ENCODE assay signal across 17 cellular contexts in genomic region chr21:44778499-44778911, GRCh38. TPM values are rescaled to one million over a fixed set of nuclear protein-coding genes. Genes with fewer than 3 reads are reported as not detected.
DNase-seq lines count a peak whose midpoint lies in the region; ATAC-seq and TF ChIP-seq lines count a peak whose summit lies in the region.
"Had no signal": no experiment of that assay in that cellular context is flagged by ENCODE, and none has a peak within 500 bp of the region (broad histone marks: within the 10 kb centered on the region; RNA-seq: fewer than 3 reads in every experiment).

No MANE protein-coding gene starts in this region.

- POLR2A ChIA-PET in HCT116 (lab: Charles Lee): no interaction called here
- POLR2A ChIA-PET in activated CD8-positive, alpha-beta T cell treated with anti-CD3 and anti-CD28 coated beads, Interleukin-2, amount 10 ng/mL, durations not matched to agents 7 days and 5 days (lab: Charles Lee): no interaction called here

- TF ChIP-seq RAD21 in HCT116 (IDR thresholded peaks at IDR 0.05; ENCODE audit: low read depth): 0 out of 2 replicates have a peak, but pooled peaks have one; percentile 2

- H3K4me1 ChIP-seq in CD4-positive, CD25-positive, alpha-beta regulatory T cell (ENCODE audit: control insufficient read depth, insufficient read depth, low read length, poor library complexity, severe bottlenecking): no peaks in the 10 kb centered on the region
- peaks cover 23 to 27% of the 10 kb centered on the region in 2 experiments for H3K4me1 ChIP-seq in HCT116 (ENCODE audit: control insufficient read depth in 1 of 2, insufficient read depth in 2 of 2, low read length in 2 of 2)
- H3K4me1 ChIP-seq: HAP-1 had no signal

- no peak for ATAC-seq in CD4-positive, CD25-positive, alpha-beta regulatory T cell (ENCODE audit: low read depth in 2 of 2)
- peak; percentile 78; the same call in 1 of the 2 replicates for ATAC-seq in HCT116
- ATAC-seq in left lobe of liver: peak; percentile 94
- no peak for ATAC-seq in activated CD8-positive, alpha-beta T cell treated with anti-CD3 and anti-CD28 coated beads, Interleukin-2, amount 10 ng/mL, durations not matched to agents 7 days and 5 days

- peaks cover 96% of the 10 kb centered on the region for H3K79me2 ChIP-seq in HCT116 (ENCODE audit: insufficient read depth, low read length)

- intact Hi-C loops in HCT116 (cut with micrococcal nuclease): loop anchor here (5.0 kb wide), 1 partner anchor 89 kb away; no protein-coding TSS in a partner anchor

- H3K9me2 ChIP-seq in HCT116 (ENCODE audit: insufficient read depth): no peaks in the 10 kb centered on the region

- no peak for TF ChIP-seq POLR2A in HCT116 (IDR thresholded peaks at IDR 0.05; ENCODE audit: borderline replicate concordance, extremely low read depth, insufficient read depth, insufficient read length)

- H3K4me3 Mint-ChIP-seq in CD4-positive, CD25-positive, alpha-beta regulatory T cell: no peak overlapping the region
- H3K4me3 Mint-ChIP-seq in activated CD8-positive, alpha-beta T cell treated with anti-CD3 and anti-CD28 coated beads, Interleukin-2, amount 10 ng/mL, durations not matched to agents 7 days and 5 days: no peak overlapping the region

- H2AFZ ChIP-seq in HCT116 (ENCODE audit: low read depth, low read length, poor library complexity, severe bottlenecking): no peak overlapping the region

- BruUV-seq in HCT116 (replicated peaks; lab: Mats Ljungman, UMichigan): no TSS peak

- peaks cover 14 to 28% (median 16%) of the 10 kb centered on the region in 4 donors for H3K4me1 Mint-ChIP-seq in CD4-positive, CD25-positive, alpha-beta regulatory T cell
- peaks cover 10% of the 10 kb centered on the region for H3K4me1 Mint-ChIP-seq in activated CD8-positive, alpha-beta T cell treated with anti-CD3 and anti-CD28 coated beads, Interleukin-2, amount 10 ng/mL, durations not matched to agents 7 days and 5 days (ENCODE audit: low read depth)

- peaks cover 40% of the 10 kb centered on the region for H3K36me3 Mint-ChIP-seq in CD4-positive, CD25-positive, alpha-beta regulatory T cell
- H3K36me3 Mint-ChIP-seq in activated CD8-positive, alpha-beta T cell treated with anti-CD3 and anti-CD28 coated beads, Interleukin-2, amount 10 ng/mL, durations not matched to agents 7 days and 5 days (ENCODE audit: low read depth): peaks cover 41% of the 10 kb centered on the region

- RAD21 ChIA-PET in HCT116 (lab: Charles Lee; ENCODE audit: low non-redundant PET in 1 of 2, low total read pairs in 2 of 2, uncharacterized antibody in 2 of 2, unreplicated experiment in 2 of 2): no interaction called here

- H3K36me3 ChIP-seq in CD4-positive, CD25-positive, alpha-beta regulatory T cell (ENCODE audit: control insufficient read depth, insufficient read depth, low read length): peaks cover 52% of the 10 kb centered on the region
- peaks cover 28 to 34% of the 10 kb centered on the region in 2 experiments for H3K36me3 ChIP-seq in HCT116 (ENCODE audit: control insufficient read depth in 1 of 2, insufficient read depth in 2 of 2, low read length in 2 of 2)
- H3K36me3 ChIP-seq in SK-N-MC (ENCODE audit: insufficient read depth, low read length): peaks cover 83% of the 10 kb centered on the region

- CTCF ChIA-PET in HCT116 (lab: Charles Lee): interaction anchor here (1.1 to 1.6 kb wide), 2 partner anchors 23 to 268 kb away, joined by 3 to 7 read pairs; partner anchors contain the start of gene UBE2G2
- CTCF ChIA-PET in activated CD8-positive, alpha-beta T cell treated with anti-CD3 and anti-CD28 coated beads, Interleukin-2, amount 10 ng/mL, durations not matched to agents 7 days and 5 days (lab: Charles Lee): no interaction called here

- H3K27ac Mint-ChIP-seq in CD4-positive, CD25-positive, alpha-beta regulatory T cell: peak overlapping the region in 2 of 3 donors; percentile 24 to 74
- H3K27ac Mint-ChIP-seq in activated CD8-positive, alpha-beta T cell treated with anti-CD3 and anti-CD28 coated beads, Interleukin-2, amount 10 ng/mL, durations not matched to agents 7 days and 5 days: no peak overlapping the region

- H3K27ac ChIP-seq in CD4-positive, CD25-positive, alpha-beta regulatory T cell (ENCODE audit: insufficient read depth, low read length, poor library complexity, severe bottlenecking): no peak overlapping the region
- H3K27ac ChIP-seq in HCT116 (ENCODE audit: low read depth, low read length) (peak overlapping the region; percentile 28; the same call in 1 of the 2 replicates), SK-N-MC (peak overlapping the region; percentile 66)
- H3K27ac ChIP-seq: brain microvascular endothelial cell, right atrium auricular region had no signal

- H3K9me3 Mint-ChIP-seq in CD4-positive, CD25-positive, alpha-beta regulatory T cell: no peaks in the 10 kb centered on the region
- no peaks in the 10 kb centered on the region for H3K9me3 Mint-ChIP-seq in activated CD8-positive, alpha-beta T cell treated with anti-CD3 and anti-CD28 coated beads, Interleukin-2, amount 10 ng/mL, durations not matched to agents 7 days and 5 days (ENCODE audit: insufficient read depth)

- H3K9me3 ChIP-seq in CD4-positive, CD25-positive, alpha-beta regulatory T cell (ENCODE audit: control insufficient read depth in 2 of 2, low read length in 2 of 2): no peaks in the 10 kb centered on the region
- H3K9me3 ChIP-seq in HCT116 (ENCODE audit: control insufficient read depth in 1 of 2, insufficient read depth in 1 of 2, low read depth in 1 of 2, low read length in 2 of 2): no peaks in the 10 kb centered on the region
- H3K9me3 ChIP-seq in SK-N-MC (ENCODE audit: low read depth, low read length): 0 out of 2 replicates have a peak, but pooled peaks cover 1% of the 10 kb centered on the region
- H3K9me3 ChIP-seq: HAP-1, right atrium auricular region had no signal

- peak in 1 of 3 donors; percentile 15 for DNase-seq in CD4-positive, CD25-positive, alpha-beta regulatory T cell
- DNase-seq in HCT116 (ENCODE audit: low read depth, low spot score) (peak; percentile 64), SK-N-MC (ENCODE audit: low read depth, low spot score) (no peak), left lobe of liver (ENCODE audit: low spot score) (no peak), foreskin melanocyte (no peak), NCI-H1436 (lab: John Stamatoyannopoulos, UW) (no peak), NCI-H524 (lab: John Stamatoyannopoulos, UW) (no peak)
- DNase-seq in activated CD8-positive, alpha-beta T cell treated with anti-CD3 and anti-CD28 coated beads, Interleukin-2, amount 10 ng/mL, durations not matched to agents 7 days and 5 days: no peak
- DNase-seq: activated CD4-positive, CD25-positive, alpha-beta regulatory T cell; activated CD8-positive, alpha-beta memory T cell treated with anti-CD3 and anti-CD28 coated beads, Interleukin-2, amount 50 U/mL, for 48 hours; activated naive CD4-positive, alpha-beta T cell treated with anti-CD3 and anti-CD28 coated beads, Interleukin-2, amount 50 U/mL, for 16 hours; brain microvascular endothelial cell; mesenchymal stem cell; NCI-H2081; NCI-H526 treated with DMSO at 0.1 percent for 48 hours had no signal

- H4K20me1 ChIP-seq in HCT116 (ENCODE audit: insufficient read depth): peaks cover 11% of the 10 kb centered on the region; the same call in 1 of the 2 replicates

- no peaks in the 10 kb centered on the region for H3K27me3 Mint-ChIP-seq in CD4-positive, CD25-positive, alpha-beta regulatory T cell
- no peaks in the 10 kb centered on the region for H3K27me3 Mint-ChIP-seq in activated CD8-positive, alpha-beta T cell treated with anti-CD3 and anti-CD28 coated beads, Interleukin-2, amount 10 ng/mL, durations not matched to agents 7 days and 5 days (ENCODE audit: low read depth)

- H3K4me2 ChIP-seq in HCT116 (ENCODE audit: low read length): peak overlapping the region; percentile 47

- no peak overlapping the region for H3K9ac ChIP-seq in HCT116 (ENCODE audit: low read length)
- H3K9ac ChIP-seq in SK-N-MC (ENCODE audit: insufficient read length): no peak overlapping the region

- no peaks in the 10 kb centered on the region for H3K27me3 ChIP-seq in CD4-positive, CD25-positive, alpha-beta regulatory T cell (ENCODE audit: control insufficient read depth, insufficient read depth, low read length)
- no peaks in the 10 kb centered on the region for H3K27me3 ChIP-seq in HCT116 (ENCODE audit: insufficient read depth, low read length)
- H3K27me3 ChIP-seq: brain microvascular endothelial cell, right atrium auricular region had no signal

- TF ChIP-seq CTCF in HCT116 (IDR thresholded peaks at IDR 0.05 in 2 of 3, conservative IDR thresholded peaks at IDR 0.05 in 1 of 3; ENCODE audit: borderline replicate concordance in 1 of 3, insufficient read depth in 1 of 3, low read depth in 2 of 3, low read length in 2 of 3): no peak

- H3K4me3 ChIP-seq in CD4-positive, CD25-positive, alpha-beta regulatory T cell (ENCODE audit: low read depth, low read length): no peak overlapping the region
- no peak overlapping the region for H3K4me3 ChIP-seq in HCT116 (replicated peaks in 1 of 2; ENCODE audit: low read depth in 1 of 2, low read length in 2 of 2)
- H3K4me3 ChIP-seq in SK-N-MC: no peak overlapping the region
- H3K4me3 ChIP-seq: HAP-1, right atrium auricular region had no signal

TF ChIP-seq in HCT116, 20 proteins besides CTCF, POLR2A, EP300 and RAD21 (continues in another document):
- TF ChIP-seq POLR2AphosphoS5 (IDR thresholded peaks at IDR 0.05; ENCODE audit: low read depth, low read length) (no peak), FOSL1 (IDR thresholded peaks at IDR 0.05; ENCODE audit: low read depth) (peak; percentile 80), MAX (IDR thresholded peaks at IDR 0.05) (peak; percentile 6; the same call in 1 of the 2 replicates), JUND (IDR thresholded peaks at IDR 0.05) (peak; percentile 70), EZH2phosphoT487 (IDR thresholded peaks at IDR 0.05; ENCODE audit: borderline replicate concordance) (no peak), CEBPB (IDR thresholded peaks at IDR 0.05; ENCODE audit: low read depth) (peak; percentile 6; the same call in 1 of the 2 replicates), ELF1 (IDR thresholded peaks at IDR 0.05; ENCODE audit: borderline replicate concordance, low read depth) (no peak)

RNA-seq across cellular contexts. Expression of gene UBE2G2, which starts 23.1 kb away (rescaled TPM):
- total RNA-seq in CD4-positive, CD25-positive, alpha-beta regulatory T cell: 109 TPM
- polyA plus RNA-seq in CD4-positive, CD25-positive, alpha-beta regulatory T cell: 10 to 100 TPM; 42.8 to 50.9 (median 49.0) TPM
- total RNA-seq in HCT116 (2021; ENCODE audit: unreplicated experiment): 86.5 TPM
- 60.0 and 65.3 TPM in 2 replicates for polyA plus RNA-seq in HCT116 (2012)
- 43.4 TPM for total RNA-seq in left lobe of liver
- 10 to 100 TPM; 85.5 to 86.0 TPM for total RNA-seq in activated CD8-positive, alpha-beta T cell treated with anti-CD3 and anti-CD28 coated beads, Interleukin-2, amount 10 ng/mL, durations not matched to agents 7 days and 5 days

RNA-seq across cellular contexts. Expression of gene SUMO3, which starts 39.4 kb away (rescaled TPM):
- total RNA-seq in CD4-positive, CD25-positive, alpha-beta regulatory T cell: 65.8 TPM
- polyA plus RNA-seq in CD4-positive, CD25-positive, alpha-beta regulatory T cell: 10 to 100 TPM; 76.3 to 88.9 (median 80.2) TPM
- total RNA-seq in HCT116 (2021; ENCODE audit: unreplicated experiment) (31.5 TPM), left lobe of liver (32.2 TPM)
- polyA plus RNA-seq in HCT116 (2012): 26.5 and 27.5 TPM in 2 replicates
- total RNA-seq in activated CD8-positive, alpha-beta T cell treated with anti-CD3 and anti-CD28 coated beads, Interleukin-2, amount 10 ng/mL, durations not matched to agents 7 days and 5 days: 100 to 1,000 TPM in 1 of 2 experiments, 10 to 100 TPM in 1; 98.8 to 102 TPM

Comparison
In these comparisons a context has a peak if more than half of its experiments do, and no peak if none do; other contexts are left out.
1. ATAC-seq: peak in HCT116 (single experiment) and left lobe of liver (single experiment); none in CD4-positive, CD25-positive, alpha-beta regulatory T cell (0 of 2) and activated CD8-positive, alpha-beta T cell treated with anti-CD3 and anti-CD28 coated beads, Interleukin-2, amount 10 ng/mL, durations not matched to agents 7 days and 5 days (single experiment).